ENCODE assay signal across 8 cellular contexts in the genomic region with DNA sequence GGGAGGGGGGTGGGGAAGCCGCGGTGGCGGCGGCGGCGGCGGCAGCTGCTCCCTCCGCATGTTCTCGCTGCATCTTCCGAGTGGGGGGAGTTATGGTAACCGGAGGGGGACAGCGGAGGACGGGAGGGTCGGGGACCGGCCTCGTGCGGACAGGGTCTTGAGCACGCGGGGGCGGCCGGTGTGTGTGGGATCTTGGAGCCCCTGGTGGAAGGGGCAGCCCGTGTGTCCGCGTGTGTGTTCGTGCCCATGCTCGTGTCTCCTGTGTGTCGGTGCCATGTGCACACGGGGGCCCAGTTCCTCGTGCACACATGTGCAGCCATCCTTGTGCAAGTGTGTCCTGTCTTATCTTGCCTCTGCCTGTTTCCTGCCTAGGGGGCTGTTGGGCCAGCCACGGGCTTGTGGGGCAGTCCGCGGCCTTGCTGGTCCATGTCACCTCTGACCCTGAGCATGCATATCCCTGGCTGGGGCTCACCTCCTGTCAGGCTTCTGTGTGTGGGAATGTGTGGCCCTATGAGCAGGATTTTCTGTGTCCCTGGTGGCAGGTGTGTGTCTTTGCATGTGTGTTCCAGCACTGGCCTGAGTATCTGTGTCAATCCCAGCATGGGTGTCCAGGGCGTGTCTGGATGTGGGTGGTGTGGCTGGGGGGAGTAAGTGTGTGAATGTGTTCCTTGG. TPM values are rescaled to one million over a fixed set of nuclear protein-coding genes. Genes with fewer than 3 reads are reported as not detected.
A peak's percentile ranks its signal among the peaks of the same experiment; 100 is the strongest.
DNase-seq lines count a peak whose midpoint lies in the region; ATAC-seq and TF ChIP-seq lines count a peak whose summit lies in the region.

No MANE protein-coding gene starts in this region.

- CTCF ChIA-PET in WTC11 (lab: Charles Lee), result no interaction called here

- peaks cover 2 to 22% of the 10 kb centered on the region in 2 donors for H3K4me1 ChIP-seq in esophagus (ENCODE audit: control insufficient read depth in 2 of 2, insufficient read depth in 2 of 2, low read length in 1 of 2)

- peaks cover 7% of the 10 kb centered on the region for H3K36me3 Mint-ChIP-seq in WTC11
- peaks cover 9% of the 10 kb centered on the region for H3K36me3 Mint-ChIP-seq in nephron progenitor cell (ENCODE audit: low read depth)

- no peaks in the 10 kb centered on the region for H3K9me3 ChIP-seq in esophagus (ENCODE audit: control insufficient read depth in 2 of 2, insufficient read depth in 1 of 2, low read depth in 1 of 2, low read length in 1 of 2)

- WGBS in esophagus, 2 donors, result 3% methylated on average over 13 to 33 of the region's 33 CpGs

- H3K4me1 Mint-ChIP-seq in WTC11 (peaks cover 75% of the 10 kb centered on the region), nephron progenitor cell (peaks cover 90% of the 10 kb centered on the region)

- 0 out of 2 replicates have a peak, but pooled peaks have one; percentile 19 for TF ChIP-seq CTCF in WTC11 (IDR thresholded peaks at IDR 0.05)
- TF ChIP-seq CTCF in nephron progenitor cell (IDR thresholded peaks at IDR 0.05), result no peak

- peak overlapping the region; percentile 80 to 81 for H3K27ac ChIP-seq in esophagus (ENCODE audit: low read depth in 2 of 2, low read length in 1 of 2)

- ATAC-seq in WTC11 (no peak), GM19463 (IDR thresholded peaks at IDR 0.05; ENCODE audit: unreplicated experiment) (no peak), HG02623 (IDR thresholded peaks at IDR 0.05; ENCODE audit: unreplicated experiment) (no peak)

- peak overlapping the region; percentile 51 to 68 for H3K4me3 ChIP-seq in esophagus (ENCODE audit: low read depth in 1 of 2, low read length in 2 of 2)

- H3K36me3 ChIP-seq in esophagus (ENCODE audit: control insufficient read depth in 2 of 2, insufficient read depth in 2 of 2, low read length in 1 of 2), result peaks cover 0 to 3% of the 10 kb centered on the region in 2 donors

- H3K4me3 Mint-ChIP-seq in WTC11, result peak overlapping the region; percentile 88
- peak overlapping the region; percentile 89 for H3K4me3 Mint-ChIP-seq in nephron progenitor cell

- H3K27ac Mint-ChIP-seq in WTC11 (peak overlapping the region; percentile 90), nephron progenitor cell (peak overlapping the region; percentile 71)

- H3K27me3 ChIP-seq in esophagus (ENCODE audit: control insufficient read depth in 1 of 2, insufficient read depth in 2 of 2, low read length in 2 of 2), result no peaks in the 10 kb centered on the region

- H3K27me3 Mint-ChIP-seq in WTC11 (ENCODE audit: low read depth), result no peaks in the 10 kb centered on the region
- no peaks in the 10 kb centered on the region for H3K27me3 Mint-ChIP-seq in nephron progenitor cell (ENCODE audit: low read depth, poor library complexity)

- DNase-seq in EH (ENCODE audit: low read depth), result peak; percentile 42
- DNase-seq in HuH-7.5 (ENCODE audit: low spot score), result peak; percentile 93
- DNase-seq in WTC11 (ENCODE audit: low spot score), result no peak
- no peak for DNase-seq in nephron progenitor cell
- no peak for DNase-seq in NCI-H1436 (lab: John Stamatoyannopoulos, UW)

- H3K9me3 Mint-ChIP-seq in WTC11 (no peaks in the 10 kb centered on the region), nephron progenitor cell (no peaks in the 10 kb centered on the region)

- POLR2A ChIA-PET in WTC11 (lab: Charles Lee), result interaction anchor here (1.2 kb wide), 1 partner anchor 18 kb away, joined by 4 read pairs; the partner anchor contains the start of gene PHF1

TF ChIP-seq in WTC11, 78 proteins besides CTCF, POLR2A, EP300 and RAD21:
- no peak for TF ChIP-seq MXD4 (CRISPR knock-in tag; IDR thresholded peaks at IDR 0.05; ENCODE audit: borderline replicate concordance)
- TF ChIP-seq KAT7 (CRISPR knock-in tag; IDR thresholded peaks at IDR 0.05; ENCODE audit: borderline replicate concordance), result no peak
- TF ChIP-seq CREB1 (CRISPR knock-in tag; IDR thresholded peaks at IDR 0.05), result no peak
- TF ChIP-seq NR1H2 (CRISPR knock-in tag; IDR thresholded peaks at IDR 0.05), result no peak
- TF ChIP-seq, protein P1, sequence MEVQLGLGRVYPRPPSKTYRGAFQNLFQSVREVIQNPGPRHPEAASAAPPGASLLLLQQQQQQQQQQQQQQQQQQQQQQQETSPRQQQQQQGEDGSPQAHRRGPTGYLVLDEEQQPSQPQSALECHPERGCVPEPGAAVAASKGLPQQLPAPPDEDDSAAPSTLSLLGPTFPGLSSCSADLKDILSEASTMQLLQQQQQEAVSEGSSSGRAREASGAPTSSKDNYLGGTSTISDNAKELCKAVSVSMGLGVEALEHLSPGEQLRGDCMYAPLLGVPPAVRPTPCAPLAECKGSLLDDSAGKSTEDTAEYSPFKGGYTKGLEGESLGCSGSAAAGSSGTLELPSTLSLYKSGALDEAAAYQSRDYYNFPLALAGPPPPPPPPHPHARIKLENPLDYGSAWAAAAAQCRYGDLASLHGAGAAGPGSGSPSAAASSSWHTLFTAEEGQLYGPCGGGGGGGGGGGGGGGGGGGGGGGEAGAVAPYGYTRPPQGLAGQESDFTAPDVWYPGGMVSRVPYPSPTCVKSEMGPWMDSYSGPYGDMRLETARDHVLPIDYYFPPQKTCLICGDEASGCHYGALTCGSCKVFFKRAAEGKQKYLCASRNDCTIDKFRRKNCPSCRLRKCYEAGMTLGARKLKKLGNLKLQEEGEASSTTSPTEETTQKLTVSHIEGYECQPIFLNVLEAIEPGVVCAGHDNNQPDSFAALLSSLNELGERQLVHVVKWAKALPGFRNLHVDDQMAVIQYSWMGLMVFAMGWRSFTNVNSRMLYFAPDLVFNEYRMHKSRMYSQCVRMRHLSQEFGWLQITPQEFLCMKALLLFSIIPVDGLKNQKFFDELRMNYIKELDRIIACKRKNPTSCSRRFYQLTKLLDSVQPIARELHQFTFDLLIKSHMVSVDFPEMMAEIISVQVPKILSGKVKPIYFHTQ (CRISPR knock-in tag; IDR thresholded peaks at IDR 0.05), result no peak
TF ChIP-seq in WTC11: peak in this region for 0.

RNA-seq across cellular contexts. Expression of gene SYNGAP1, which starts 8.5 kb away (rescaled TPM):
- 139 to 172 TPM (median 160 TPM) in 3 replicates for total RNA-seq in WTC11 (2021)
- polyA plus RNA-seq in esophagus, result 10 to 100 TPM in 1 of 2 donors, 1 to 10 TPM in 1; 4.1 to 18.2 TPM

RNA-seq across cellular contexts. Expression of gene CUTA, which starts 10.4 kb away (rescaled TPM):
- 229 to 247 TPM (median 243 TPM) in 3 replicates for total RNA-seq in WTC11 (2021)
- polyA plus RNA-seq in esophagus, result 100 to 1,000 TPM in 1 of 2 donors, 10 to 100 TPM in 1; 80.2 to 119 TPM

RNA-seq across cellular contexts. Expression of gene PHF1, which starts 17.5 kb away (rescaled TPM):
- 60.0 to 63.6 TPM (median 60.2 TPM) in 3 replicates for total RNA-seq in WTC11 (2021)
- 10 to 100 TPM; 27.3 to 46.0 TPM for polyA plus RNA-seq in esophagus

RNA-seq across cellular contexts. Expression of gene ZBTB9, which starts 26.0 kb away (rescaled TPM):
- total RNA-seq in WTC11 (2021), result 19.4 to 21.2 TPM (median 20.8 TPM) in 3 replicates
- 1 to 10 TPM; 3.6 to 3.9 TPM for polyA plus RNA-seq in esophagus

RNA-seq across cellular contexts. Expression of gene KIFC1, which starts 36.7 kb away (rescaled TPM):
- total RNA-seq in WTC11 (2021), result 79.5 to 97.3 TPM (median 83.7 TPM) in 3 replicates
- 10 to 100 TPM; 12.5 to 15.0 TPM for polyA plus RNA-seq in esophagus

Comparison
In these comparisons a context has a peak if more than half of its experiments do, and no peak if none do; other contexts are left out.
1. DNase-seq: peak in EH (single experiment) and HuH-7.5 (single experiment); none in WTC11 (single experiment), nephron progenitor cell (single experiment) and NCI-H1436 (single experiment).